Comparison of ENCODE assay signal across 10 cellular contexts in the genomic region with DNA sequence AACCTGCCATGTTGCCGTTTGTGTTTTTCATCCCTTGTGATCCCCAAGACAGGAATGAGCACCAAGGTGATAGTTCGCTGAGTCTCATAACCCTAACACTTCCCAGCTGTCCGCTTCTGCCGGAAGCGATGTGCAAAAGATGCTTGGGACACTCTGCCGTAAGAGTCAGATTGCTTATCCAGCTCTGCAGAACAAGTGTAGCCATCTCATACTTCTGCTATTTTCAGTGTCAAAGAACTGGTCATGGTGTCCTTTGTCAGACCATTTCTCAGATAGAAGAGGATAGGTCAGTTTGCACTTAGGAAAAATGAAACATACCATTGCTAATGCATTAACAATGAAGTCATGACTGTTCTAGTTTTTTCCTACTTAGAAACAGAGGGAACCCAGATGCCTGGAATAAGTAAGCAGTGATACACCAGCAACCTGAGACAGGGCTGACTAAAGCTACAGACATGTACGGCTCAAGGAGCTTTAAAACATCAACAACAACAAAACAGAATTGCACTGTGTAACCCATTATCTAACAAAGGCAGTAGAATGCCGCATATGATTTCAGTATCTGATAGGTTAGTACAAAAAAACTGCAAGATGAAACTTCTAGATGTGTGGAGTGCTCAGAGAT. TPM values are rescaled to one million over a fixed set of nuclear protein-coding genes. Genes with fewer than 3 reads are reported as not detected.
DNase-seq lines count a peak whose midpoint lies in the region; ATAC-seq lines count a peak whose summit lies in the region.
"Had no signal": no experiment of that assay in that cellular context is flagged by ENCODE, and none has a peak within 500 bp of the region (broad histone marks: within the 10 kb centered on the region; RNA-seq: fewer than 3 reads in every experiment).

No MANE protein-coding gene starts in this region.

- peaks cover 20% of the 10 kb centered on the region for H3K4me1 ChIP-seq in mesenchymal stem cell (ENCODE audit: control insufficient read depth, insufficient read depth, low read depth, low read length)

- peak overlapping the region in 1 of 2 experiments; percentile 28 for H3K4me3 ChIP-seq in mesenchymal stem cell (ENCODE audit: insufficient read depth in 1 of 2, low read depth in 1 of 2, low read length in 2 of 2)
- H3K4me3 ChIP-seq: BLaER1 had no signal

- no peak overlapping the region for H3K23ac ChIP-seq in mesenchymal stem cell (ENCODE audit: low read length in 2 of 2)

- H3K27ac ChIP-seq in mesenchymal stem cell (ENCODE audit: low read length, poor library complexity, severe bottlenecking): peak overlapping the region; percentile 94
- H3K27ac ChIP-seq: BLaER1 had no signal

- H3K18ac ChIP-seq in mesenchymal stem cell (ENCODE audit: low read depth in 1 of 2, low read length in 2 of 2): peak overlapping the region in 1 of 2 experiments; percentile 78

- H2AFZ ChIP-seq in mesenchymal stem cell (ENCODE audit: low read depth, low read length): no peak overlapping the region

- no peak overlapping the region for H2AK5ac ChIP-seq in mesenchymal stem cell (ENCODE audit: low read length, severe bottlenecking)

- H3K4me2 ChIP-seq in mesenchymal stem cell (ENCODE audit: low read length, poor library complexity, severe bottlenecking): peak overlapping the region; percentile 46
- H3K4me2 ChIP-seq: BLaER1 had no signal

- no peaks in the 10 kb centered on the region for H3K9me3 ChIP-seq in mesenchymal stem cell (ENCODE audit: control insufficient read depth, low read length)

- peak overlapping the region; percentile 1 for H4K8ac ChIP-seq in mesenchymal stem cell (ENCODE audit: low read length)

- no peaks in the 10 kb centered on the region for H3K27me3 ChIP-seq in mesenchymal stem cell (ENCODE audit: control insufficient read depth in 1 of 2, insufficient read depth in 1 of 2, low read length in 2 of 2)
- H3K27me3 ChIP-seq: BLaER1 had no signal

- no peak for ATAC-seq in HG03139 (IDR thresholded peaks at IDR 0.05; ENCODE audit: unreplicated experiment)

- peak overlapping the region; percentile 59 for H3K9ac ChIP-seq in mesenchymal stem cell (ENCODE audit: low read length)
- H3K9ac ChIP-seq: BLaER1 had no signal

- no peak overlapping the region for H2BK12ac ChIP-seq in mesenchymal stem cell (ENCODE audit: low read length in 2 of 2)

- no peak overlapping the region for H4K91ac ChIP-seq in mesenchymal stem cell (ENCODE audit: low read length)

- H3K36me3 ChIP-seq in mesenchymal stem cell (ENCODE audit: control insufficient read depth in 1 of 2, insufficient read depth in 2 of 2, low read depth in 1 of 2, low read length in 2 of 2): no peaks in the 10 kb centered on the region
- H3K36me3 ChIP-seq: BLaER1 had no signal

- H3K4ac ChIP-seq in mesenchymal stem cell (ENCODE audit: low read depth in 1 of 2, low read length in 2 of 2): no peak overlapping the region

- no peak overlapping the region for H2BK15ac ChIP-seq in mesenchymal stem cell (ENCODE audit: low read depth, poor library complexity, severe bottlenecking)

- H3K79me1 ChIP-seq in mesenchymal stem cell (replicated peaks; ENCODE audit: low read length, poor library complexity, severe bottlenecking): peaks cover 16% of the 10 kb centered on the region

- H3K14ac ChIP-seq in mesenchymal stem cell (ENCODE audit: low read length in 2 of 2): no peak overlapping the region

- peak; percentile 47 for DNase-seq in NCI-H2171 treated with DMSO at 0.1 percent for 48 hours (lab: John Stamatoyannopoulos, UW)
- DNase-seq in NCI-H2171 (lab: John Stamatoyannopoulos, UW): no peak
- DNase-seq in dermis blood vessel endothelial cell: peak; percentile 90
- peak; percentile 97 for DNase-seq in mesenchymal stem cell
- DNase-seq in NCI-H524 (lab: John Stamatoyannopoulos, UW): no peak
- DNase-seq in activated CD4-positive, CD25-positive, alpha-beta regulatory T cell (lab: John Stamatoyannopoulos, UW): no peak
- DNase-seq in NCI-H146 treated with DMSO at 0.1 percent for 48 hours (lab: John Stamatoyannopoulos, UW; ENCODE audit: unreplicated experiment): no peak
- DNase-seq: GOT3 had no signal

- no peak overlapping the region for H2BK5ac ChIP-seq in mesenchymal stem cell (ENCODE audit: low read depth, low read length, poor library complexity, severe bottlenecking)

- 0% methylated on average over 8 of the region's 8 CpGs for WGBS in mesenchymal stem cell

- H2BK120ac ChIP-seq in mesenchymal stem cell (ENCODE audit: low read depth, low read length): no peak overlapping the region

RNA-seq across cellular contexts. Expression of gene SCHIP1, which starts 15.0 kb away (rescaled TPM):
- 13.4 and 27.7 TPM in 2 replicates for total RNA-seq in dermis blood vessel endothelial cell
- 7.2 TPM for polyA plus RNA-seq in mesenchymal stem cell (2013, experiment 1 of 2)
- 7.2 TPM for polyA plus RNA-seq in mesenchymal stem cell (2013, experiment 2 of 2)

Comparison
In these comparisons a context has a peak if more than half of its experiments do, and no peak if none do; other contexts are left out.
1. DNase-seq: peak in NCI-H2171 treated with DMSO at 0.1 percent for 48 hours (single experiment), dermis blood vessel endothelial cell (single experiment) and mesenchymal stem cell (single experiment); none in NCI-H2171 (single experiment), NCI-H524 (0 of 2), activated CD4-positive, CD25-positive, alpha-beta regulatory T cell (0 of 4) and NCI-H146 treated with DMSO at 0.1 percent for 48 hours (single experiment).